12 cellular contexts compared by ENCODE assay signal in genomic region chr2:238597638-238598528, GRCh38.
DNase-seq lines count a peak whose midpoint lies in the region; ATAC-seq, FAIRE-seq and TF ChIP-seq lines count a peak whose summit lies in the region.
"Had no signal": no experiment of that assay in that cellular context is flagged by ENCODE, and none has a peak within 500 bp of the region (broad histone marks: within the 10 kb centered on the region; RNA-seq: fewer than 3 reads in every experiment).

No MANE protein-coding gene starts in this region.

- no peaks in the 10 kb centered on the region for H3K27me3 Mint-ChIP-seq in activated naive CD8-positive, alpha-beta T cell treated with anti-CD3 and anti-CD28 coated beads for 36 hours
- peaks cover 13% of the 10 kb centered on the region for H3K27me3 Mint-ChIP-seq in progenitor cell of endocrine pancreas

- H3K4me3 ChIP-seq in adipocyte (ENCODE audit: low read length) (no peak overlapping the region), lower lobe of right lung (no peak overlapping the region), stomach smooth muscle (ENCODE audit: low read length in 2 of 2) (no peak overlapping the region)

- no peaks in the 10 kb centered on the region for H3K36me3 Mint-ChIP-seq in activated naive CD8-positive, alpha-beta T cell treated with anti-CD3 and anti-CD28 coated beads for 36 hours
- no peaks in the 10 kb centered on the region for H3K36me3 Mint-ChIP-seq in progenitor cell of endocrine pancreas (ENCODE audit: insufficient read depth)
- H3K36me3 Mint-ChIP-seq: CD4-positive, alpha-beta memory T cell had no signal

- H3K36me3 ChIP-seq in adipocyte (ENCODE audit: control insufficient read depth, insufficient read depth, low read length, severe bottlenecking) (no peaks in the 10 kb centered on the region), lower lobe of right lung (no peaks in the 10 kb centered on the region), stomach smooth muscle (ENCODE audit: control insufficient read depth in 2 of 2, insufficient read depth in 2 of 2, low read length in 2 of 2) (no peaks in the 10 kb centered on the region)

- H3K4me1 Mint-ChIP-seq in activated naive CD8-positive, alpha-beta T cell treated with anti-CD3 and anti-CD28 coated beads for 36 hours, result peaks cover 1% of the 10 kb centered on the region
- H3K4me1 Mint-ChIP-seq in progenitor cell of endocrine pancreas (ENCODE audit: low read depth), result no peaks in the 10 kb centered on the region
- H3K4me1 Mint-ChIP-seq: CD4-positive, alpha-beta memory T cell had no signal

- H3K9me3 ChIP-seq in adipocyte (ENCODE audit: control insufficient read depth, low read length), result no peaks in the 10 kb centered on the region
- no peaks in the 10 kb centered on the region for H3K9me3 ChIP-seq in lower lobe of right lung
- no peaks in the 10 kb centered on the region for H3K9me3 ChIP-seq in stomach smooth muscle (ENCODE audit: control insufficient read depth in 2 of 2, low read length in 2 of 2)

- no peak for FAIRE-seq in frontal cortex (lab: Jason Lieb, UNC)
- FAIRE-seq: GM18507 had no signal

- H3K27me3 ChIP-seq in adipocyte (replicated peaks; ENCODE audit: control insufficient read depth, insufficient read depth, low read length), result no peaks in the 10 kb centered on the region
- H3K27me3 ChIP-seq in lower lobe of right lung (ENCODE audit: low read depth), result no peaks in the 10 kb centered on the region
- no peaks in the 10 kb centered on the region for H3K27me3 ChIP-seq in stomach smooth muscle (ENCODE audit: control insufficient read depth in 1 of 2, insufficient read depth in 2 of 2, low read length in 2 of 2)

- no peaks in the 10 kb centered on the region for H3K9me3 Mint-ChIP-seq in activated naive CD8-positive, alpha-beta T cell treated with anti-CD3 and anti-CD28 coated beads for 36 hours
- no peaks in the 10 kb centered on the region for H3K9me3 Mint-ChIP-seq in progenitor cell of endocrine pancreas (ENCODE audit: low read depth)

- no peak overlapping the region for H3K4me3 Mint-ChIP-seq in activated naive CD8-positive, alpha-beta T cell treated with anti-CD3 and anti-CD28 coated beads for 36 hours
- H3K4me3 Mint-ChIP-seq in progenitor cell of endocrine pancreas (ENCODE audit: low read depth), result no peak overlapping the region

- H3K9ac ChIP-seq in adipocyte (ENCODE audit: low read length) (peak overlapping the region; percentile 54), stomach smooth muscle (ENCODE audit: low read length in 2 of 2) (peak overlapping the region; percentile 16 to 47)

- no peak overlapping the region for H3K27ac Mint-ChIP-seq in activated naive CD8-positive, alpha-beta T cell treated with anti-CD3 and anti-CD28 coated beads for 36 hours
- no peak overlapping the region for H3K27ac Mint-ChIP-seq in progenitor cell of endocrine pancreas
- H3K27ac Mint-ChIP-seq: CD4-positive, alpha-beta memory T cell had no signal

- no peak for TF ChIP-seq CTCF in lower lobe of right lung (IDR thresholded peaks at IDR 0.05)
- no peak for TF ChIP-seq CTCF in progenitor cell of endocrine pancreas (IDR thresholded peaks at IDR 0.05; ENCODE audit: unreplicated experiment)

- peak in 1 of 2 donors; percentile 1 for ATAC-seq in lower lobe of right lung

- H3K4me1 ChIP-seq in adipocyte (ENCODE audit: control insufficient read depth, insufficient read depth, low read length), result peaks cover 42% of the 10 kb centered on the region
- H3K4me1 ChIP-seq in lower lobe of right lung, result peaks cover 42% of the 10 kb centered on the region
- H3K4me1 ChIP-seq in stomach smooth muscle (ENCODE audit: control insufficient read depth, insufficient read depth, low read length), result peaks cover 56% of the 10 kb centered on the region

- H3K27ac ChIP-seq in lower lobe of right lung, result peak overlapping the region; percentile 73
- peak overlapping the region; percentile 94 for H3K27ac ChIP-seq in stomach smooth muscle (ENCODE audit: low read length)

- peak; percentile 12 for DNase-seq in HT-29 (ENCODE audit: low spot score)
- no peak for DNase-seq in adipocyte (ENCODE audit: low read depth)
- no peak for DNase-seq in lower lobe of right lung
- no peak for DNase-seq in NCI-H526 treated with DMSO at 0.1 percent for 48 hours (lab: John Stamatoyannopoulos, UW)
- no peak for DNase-seq in frontal cortex (ENCODE audit: low spot score in 2 of 2)
- DNase-seq in activated naive CD8-positive, alpha-beta T cell treated with anti-CD3 and anti-CD28 coated beads for 36 hours, result no peak
- DNase-seq in progenitor cell of endocrine pancreas (ENCODE audit: low spot score, unreplicated experiment), result no peak
- DNase-seq: CD4-positive, alpha-beta memory T cell; NCI-H2081 treated with DMSO at 0.1 percent for 48 hours; stimulated activated CD4-positive, alpha-beta T cell treated with anti-CD3 and anti-CD28 coated beads, Interleukin-2, amount 100 ng/mL, for 24 hours had no signal

- intact Hi-C loops in lower lobe of right lung (cut with DNase I), result no loop called here
